10 cellular contexts compared by ENCODE assay signal in the genomic region with DNA sequence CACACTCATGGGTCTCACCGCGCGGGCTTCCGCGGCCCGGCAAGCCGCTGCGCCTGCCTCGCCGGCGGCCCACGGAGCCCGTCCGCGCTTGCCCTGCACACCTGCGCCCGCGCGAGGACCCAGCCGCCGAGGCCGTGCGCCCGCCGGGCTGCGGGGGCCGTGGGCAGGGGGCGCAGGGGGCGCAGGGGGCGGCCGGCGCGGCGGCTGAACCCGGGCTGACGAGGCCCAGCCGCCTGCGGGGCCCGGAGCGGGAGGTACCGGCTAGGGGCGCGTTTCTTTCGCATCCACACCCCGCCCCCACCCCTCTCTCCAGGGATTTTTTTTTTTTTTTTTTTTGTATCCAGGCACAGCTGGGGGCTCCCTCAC. TPM values are rescaled to one million over a fixed set of nuclear protein-coding genes. Genes with fewer than 3 reads are reported as not detected.
A peak's percentile ranks its signal among the peaks of the same experiment; 100 is the strongest.
DNase-seq lines count a peak whose midpoint lies in the region; ATAC-seq and TF ChIP-seq lines count a peak whose summit lies in the region.
"Had no signal": no experiment of that assay in that cellular context is flagged by ENCODE, and none has a peak within 500 bp of the region (broad histone marks: within the 10 kb centered on the region; RNA-seq: fewer than 3 reads in every experiment).

No MANE protein-coding gene starts in this region.

- H3K36me3 Mint-ChIP-seq in brain = no peaks in the 10 kb centered on the region

- H3K27ac ChIP-seq in right atrium auricular region = no peak overlapping the region
- H3K27ac ChIP-seq in mucosa of rectum (ENCODE audit: low read depth in 2 of 2, low read length in 2 of 2) = no peak overlapping the region
- H3K27ac ChIP-seq in vagina = no peak overlapping the region
- H3K27ac ChIP-seq: foreskin keratinocyte had no signal

- no peak overlapping the region for H3K9ac ChIP-seq in mucosa of rectum (ENCODE audit: low read depth in 1 of 2, low read length in 2 of 2)

- TF ChIP-seq CTCF in right atrium auricular region (IDR thresholded peaks at IDR 0.05) = no peak
- no peak for TF ChIP-seq CTCF in brain (conservative IDR thresholded peaks at IDR 0.05)
- TF ChIP-seq CTCF in vagina (IDR thresholded peaks at IDR 0.05) = no peak

- H3K4me1 ChIP-seq in right atrium auricular region = peaks cover 0 to 56% of the 10 kb centered on the region in 2 donors
- H3K4me1 ChIP-seq in mucosa of rectum (ENCODE audit: control insufficient read depth in 2 of 2, insufficient read depth in 2 of 2, low read length in 2 of 2) = peaks cover 27 to 36% of the 10 kb centered on the region in 2 donors
- peaks cover 49% of the 10 kb centered on the region for H3K4me1 ChIP-seq in vagina
- no peaks in the 10 kb centered on the region; the same call in 1 of the 2 replicates for H3K4me1 ChIP-seq in HAP-1
- H3K4me1 ChIP-seq: foreskin keratinocyte had no signal

- H3K4me1 Mint-ChIP-seq in brain = peaks cover 71% of the 10 kb centered on the region

- peaks cover 78% of the 10 kb centered on the region for H3K27me3 Mint-ChIP-seq in brain

- no peak for ATAC-seq in Right ventricle myocardium superior (ENCODE audit: poor library complexity)

- peaks cover 0 to 12% (median 5%) of the 10 kb centered on the region in 5 experiments for H3K9me3 Mint-ChIP-seq in brain

- no peaks in the 10 kb centered on the region for H3K9me3 ChIP-seq in right atrium auricular region
- H3K9me3 ChIP-seq in mucosa of rectum (ENCODE audit: control insufficient read depth in 2 of 2, low read length in 2 of 2) = peaks cover 0 to 3% of the 10 kb centered on the region in 2 donors
- no peaks in the 10 kb centered on the region for H3K9me3 ChIP-seq in vagina
- H3K9me3 ChIP-seq in HAP-1 = no peaks in the 10 kb centered on the region

- DNase-seq in right atrium auricular region (ENCODE audit: low spot score) (no peak), Right ventricle myocardium superior (no peak), vagina (ENCODE audit: extremely low spot score in 2 of 2) (no peak), HAP-1 (ENCODE audit: low spot score in 2 of 2) (no peak), UCSD-AML1 (lab: John Stamatoyannopoulos, UW; ENCODE audit: unreplicated experiment) (no peak), CD1c-positive myeloid dendritic cell (ENCODE audit: extremely low spot score) (no peak)
- DNase-seq: foreskin keratinocyte, T-helper 9 cell had no signal

- H3K27me3 ChIP-seq in right atrium auricular region (peaks cover 33 to 37% of the 10 kb centered on the region in 2 donors), mucosa of rectum (ENCODE audit: control insufficient read depth in 2 of 2, insufficient read depth in 2 of 2, low read length in 2 of 2) (peaks cover 72 to 86% of the 10 kb centered on the region in 2 donors), vagina (peaks cover 18% of the 10 kb centered on the region), HAP-1 (ENCODE audit: low read depth) (no peaks in the 10 kb centered on the region)

- TF ChIP-seq POLR2A in vagina (IDR thresholded peaks at IDR 0.05) = no peak

- peak overlapping the region; percentile 37 to 59 for H3K4me3 ChIP-seq in right atrium auricular region
- peak overlapping the region; percentile 72 to 73 for H3K4me3 ChIP-seq in mucosa of rectum (ENCODE audit: low read length in 2 of 2)
- peak overlapping the region; percentile 56 to 61 for H3K4me3 ChIP-seq in vagina
- no peak overlapping the region for H3K4me3 ChIP-seq in HAP-1

- no peaks in the 10 kb centered on the region for H3K36me3 ChIP-seq in right atrium auricular region
- no peaks in the 10 kb centered on the region for H3K36me3 ChIP-seq in mucosa of rectum (ENCODE audit: control insufficient read depth in 2 of 2, insufficient read depth in 2 of 2, low read length in 2 of 2)
- no peaks in the 10 kb centered on the region for H3K36me3 ChIP-seq in vagina
- no peaks in the 10 kb centered on the region for H3K36me3 ChIP-seq in HAP-1 (replicated peaks)

- peak overlapping the region in 1 of 5 experiments; percentile 72 for H3K27ac Mint-ChIP-seq in brain

- in situ Hi-C loops in HAP-1 (cut with MboI; ENCODE audit: low sequenced_read_pairs) = loop anchor here (10.0 to 25.0 kb wide), 2 partner anchors 376 to 944 kb away; no protein-coding TSS in a partner anchor

- H3K4me3 Mint-ChIP-seq in brain = peak overlapping the region in 4 of 5 experiments; percentile 83 to 91 (median 88)

- intact Hi-C loops in Right ventricle myocardium superior (cut with DNase I) = loop anchor here (10.0 kb wide), 2 partner anchors 376 to 406 kb away; no protein-coding TSS in a partner anchor
- intact Hi-C loops in vagina (cut with DNase I) = loop anchor here (10.0 kb wide), 1 partner anchor 406 kb away; no protein-coding TSS in a partner anchor

RNA-seq across cellular contexts. Expression of a gene that starts 43.8 kb away (rescaled TPM):
- total RNA-seq in right atrium auricular region = 10 to 100 TPM; 38.4 to 80.2 TPM
- 35.4 TPM for total RNA-seq in Right ventricle myocardium superior
- polyA plus RNA-seq in brain (ENCODE audit: insufficient read depth, low read depth, low replicate concordance) = 3.2 TPM
- total RNA-seq in vagina = 34.4 TPM

RNA-seq across cellular contexts. Expression of a gene that starts 47.5 kb away (rescaled TPM):
- not detected for total RNA-seq in right atrium auricular region
- total RNA-seq in Right ventricle myocardium superior = not detected
- 3.0 TPM for polyA plus RNA-seq in brain (ENCODE audit: insufficient read depth, low read depth, low replicate concordance)
- not detected for total RNA-seq in vagina
- total RNA-seq: foreskin keratinocyte had no signal
- polyA plus RNA-seq: foreskin keratinocyte had no signal
